Comparison of ENCODE assay signal across 8 cellular contexts in genomic region chr1:19882111-19883071, GRCh38. TPM values are rescaled to one million over a fixed set of nuclear protein-coding genes. Genes with fewer than 3 reads are reported as not detected.
DNase-seq lines count a peak whose midpoint lies in the region; ATAC-seq, FAIRE-seq and TF ChIP-seq lines count a peak whose summit lies in the region.

TSS of gene OTUD3 (plus strand) at chr1:19882395. CDS start at chr1:19882514, 119 bp downstream.

- peak; percentile 91 for DNase-seq in GM12891 (ENCODE audit: insufficient read length, low spot score)
- DNase-seq in NCI-H1436 (lab: John Stamatoyannopoulos, UW) = peak; percentile 97
- DNase-seq in T follicular helper cell (ENCODE audit: low read depth) = peak; percentile 94
- DNase-seq in heart left ventricle = peak; percentile 95 to 96 (median 96)
- peak; percentile 90 to 99 (median 94) for DNase-seq in posterior cingulate gyrus
- DNase-seq in upper lobe of right lung = peak; percentile 97

- peak within 1 kb of the TSS; percentile 21 for H3K27ac ChIP-seq in adipose tissue (ENCODE audit: low read depth, low read length)
- peak within 1 kb of the TSS; percentile 67 to 96 (median 92) for H3K27ac ChIP-seq in heart left ventricle
- peak within 1 kb of the TSS; percentile 91 for H3K27ac ChIP-seq in upper lobe of right lung

- H3K36me3 ChIP-seq in heart left ventricle (peaks cover 0 to 6% (median 0%) of the 10 kb centered on the region in 9 donors), upper lobe of right lung (no peaks in the 10 kb centered on the region)

- 0 to 1% (median 0%) methylated on average over 70 to 97 of the region's 97 CpGs for WGBS in adipose tissue, 3 donors
- WGBS in heart left ventricle, 4 donors = 0 to 1% (median 1%) methylated on average over 48 to 97 of the region's 97 CpGs

- TF ChIP-seq POLR2A in GM12891 (IDR thresholded peaks at IDR 0.05; ENCODE audit: low read depth, low read length) (peak; percentile 46), heart left ventricle (IDR thresholded peaks at IDR 0.05) (peak in 1 of 2 donors; percentile 86)

- H3K9me3 ChIP-seq in heart left ventricle (no peaks in the 10 kb centered on the region), upper lobe of right lung (no peaks in the 10 kb centered on the region)

- FAIRE-seq in GM12891 (lab: Jason Lieb, UNC) = peak; percentile 97

- TF ChIP-seq CTCF in heart left ventricle (IDR thresholded peaks at IDR 0.05) (peak; percentile 81 to 98 (median 92)), upper lobe of right lung (IDR thresholded peaks at IDR 0.05) (peak; percentile 89)

- H3K27me3 ChIP-seq in heart left ventricle (peaks cover 0 to 5% (median 0%) of the 10 kb centered on the region in 9 donors), upper lobe of right lung (no peaks in the 10 kb centered on the region)

- intact Hi-C loops in heart left ventricle (cut with DNase I) = no loop called here
- intact Hi-C loops in posterior cingulate gyrus (cut with DNase I) = loop anchor here (2.0 kb wide), 1 partner anchor 36 kb away; no protein-coding TSS in a partner anchor
- intact Hi-C loops in upper lobe of right lung (cut with DNase I) = no loop called here

- H3K4me1 ChIP-seq in heart left ventricle = peaks cover 4 to 35% (median 14%) of the 10 kb centered on the region in 12 donors
- peaks cover 25% of the 10 kb centered on the region for H3K4me1 ChIP-seq in upper lobe of right lung

- H3K4me3 ChIP-seq in heart left ventricle = peak within 1 kb of the TSS; percentile 59 to 96 (median 86)
- peak within 1 kb of the TSS; percentile 81 for H3K4me3 ChIP-seq in upper lobe of right lung

- peak; percentile 91 for ATAC-seq in HG02840 (IDR thresholded peaks at IDR 0.05; ENCODE audit: low FRiP score, unreplicated experiment)
- ATAC-seq in heart left ventricle = peak; percentile 96 to 99 (median 98)
- peak; percentile 99 for ATAC-seq in upper lobe of right lung

TF ChIP-seq in GM12891, 5 proteins besides CTCF, POLR2A, EP300 and RAD21:
- peak; percentile 15; the same call in 1 of the 2 replicates for TF ChIP-seq TAF1 (IDR thresholded peaks at IDR 0.05; ENCODE audit: low read depth, low read length)
- 0 out of 2 replicates have a peak, but pooled peaks have one; percentile 43 for TF ChIP-seq POLR2AphosphoS5 (IDR thresholded peaks at IDR 0.05; ENCODE audit: low read depth, low read length)
- no peak for TF ChIP-seq SPI1 (IDR thresholded peaks at IDR 0.05; ENCODE audit: low read depth, low read length)

RNA-seq across cellular contexts. Expression of gene OTUD3, which starts in this region (rescaled TPM):
- 3.0 TPM for polyA plus RNA-seq in GM12891 (2012; ENCODE audit: low read depth, missing spikeins)
- polyA plus RNA-seq in adipose tissue = 1 to 10 TPM; 1.1 to 4.8 (median 2.3) TPM
- total RNA-seq in heart left ventricle = 1 to 10 TPM; 1.8 to 6.3 (median 4.2) TPM
- polyA plus RNA-seq in heart left ventricle = 1 to 10 TPM; 2.3 to 2.8 TPM
- total RNA-seq in upper lobe of right lung = 8.8 TPM

Comparison
In these comparisons a context has a peak if more than half of its experiments do, and no peak if none do; other contexts are left out.
1. Peak in every context shown above with its lines: DNase-seq, ATAC-seq, H3K4me3 ChIP-seq and H3K27ac ChIP-seq.
2. H3K27ac ChIP-seq: peak in every context shown above with its lines; median percentile 92 in heart left ventricle; 91 in upper lobe of right lung; 21 in adipose tissue.